In genomic region chr11:56331861-56332491, GRCh38 we compare ENCODE assay signal across 25 cellular contexts. TPM values are rescaled to one million over a fixed set of nuclear protein-coding genes. Genes with fewer than 3 reads are reported as not detected.
DNase-seq lines count a peak whose midpoint lies in the region; TF ChIP-seq lines count a peak whose summit lies in the region.
"Had no signal": no experiment of that assay in that cellular context is flagged by ENCODE, and none has a peak within 500 bp of the region (broad histone marks: within the 10 kb centered on the region; RNA-seq: fewer than 3 reads in every experiment).

No MANE protein-coding gene starts in this region.

- peaks cover 3 to 4% of the 10 kb centered on the region in 2 experiments; a peak in 1 of 4 replicates for H3K4me1 Mint-ChIP-seq in H9
- H3K4me1 Mint-ChIP-seq in chondrocyte (ENCODE audit: low read depth) = no peaks in the 10 kb centered on the region
- H3K4me1 Mint-ChIP-seq: natural killer cell had no signal

- H4K8ac ChIP-seq in H9 (replicated peaks; ENCODE audit: insufficient read length, low read depth, low read length) = no peak overlapping the region

- intact Hi-C loops in transverse colon (cut with DNase I; ENCODE audit: low total_unique reads) (no loop called here), thyroid gland (cut with DNase I) (no loop called here)

- H2BK15ac ChIP-seq in H9 (ENCODE audit: low read depth, low read length) = no peak overlapping the region

- no peak overlapping the region for H2BK120ac ChIP-seq in H9 (ENCODE audit: low read depth, low read length, poor library complexity, severe bottlenecking)

- no peak for TF ChIP-seq EP300 in transverse colon (IDR thresholded peaks at IDR 0.05; ENCODE audit: low read depth)

- no peak overlapping the region for H3K23ac ChIP-seq in H9 (ENCODE audit: insufficient read length, low read depth, low read length)

- no peak overlapping the region for H3K4me3 ChIP-seq in transverse colon
- no peak overlapping the region for H3K4me3 ChIP-seq in thyroid gland (replicated peaks in 1 of 3)
- H3K4me3 ChIP-seq: tibial artery had no signal

- H2BK5ac ChIP-seq in H9 (ENCODE audit: insufficient read length, low read length) = no peak overlapping the region

- H2AFZ ChIP-seq in H9 (ENCODE audit: low read length) = no peak overlapping the region

- H3K4me2 ChIP-seq in H9 (ENCODE audit: insufficient read depth, insufficient read length, low read length) = no peak overlapping the region

- H3K27me3 ChIP-seq in H9 (ENCODE audit: insufficient read depth, low read length) (no peaks in the 10 kb centered on the region), transverse colon (no peaks in the 10 kb centered on the region), thyroid gland (no peaks in the 10 kb centered on the region)
- H3K27me3 ChIP-seq: brain microvascular endothelial cell, tibial artery had no signal

- H3K27ac Mint-ChIP-seq in H9 = no peak overlapping the region
- no peak overlapping the region for H3K27ac Mint-ChIP-seq in chondrocyte (ENCODE audit: unreplicated experiment)
- H3K27ac Mint-ChIP-seq: activated naive CD4-positive, alpha-beta T cell treated with anti-CD3 and anti-CD28 coated beads for 36 hours; HFFc6; natural killer cell; stimulated activated naive CD8-positive, alpha-beta T cell treated with anti-CD3 and anti-CD28 coated beads, Interleukin-15, Interleukin-2, amounts not matched to agents 100 ng/mL and 50 ng/mL, for 24 hours; T-helper 1 cell treated with Interleukin-12 subunit alpha and Interleukin-12 subunit beta and Interleukin-4 antibody, amounts not matched to agents 30 μg/mL and 1 μg/mL, for 36 hours had no signal

- no peaks in the 10 kb centered on the region for H3K23me2 ChIP-seq in H9 (ENCODE audit: insufficient read length, low read depth, low read length, poor library complexity, severe bottlenecking)

- no peak overlapping the region for H3K56ac ChIP-seq in H9 (ENCODE audit: insufficient read length, low read depth, low read length)

- in situ Hi-C loops in transverse colon (cut with MboI; ENCODE audit: low pct_ligation_motif_present in 1 of 4, low pct_unique_long_range_greater_than_20kb in 1 of 4, low sequenced_read_pairs in 3 of 4) = no loop called here

- no peak for TF ChIP-seq POLR2A in transverse colon (IDR thresholded peaks at IDR 0.05)
- no peak for TF ChIP-seq POLR2A in thyroid gland (IDR thresholded peaks at IDR 0.05)

- peak overlapping the region; percentile 50 for H3K18ac ChIP-seq in H9 (ENCODE audit: insufficient read length, low read depth, low read length)

- no peak overlapping the region for H3K9ac ChIP-seq in H9 (ENCODE audit: extremely low read depth, insufficient read length, low read length)

- H3K27me3 Mint-ChIP-seq in H9 (ENCODE audit: low read depth) (no peaks in the 10 kb centered on the region), chondrocyte (ENCODE audit: low read depth) (no peaks in the 10 kb centered on the region)
- H3K27me3 Mint-ChIP-seq: stimulated activated naive CD8-positive, alpha-beta T cell treated with anti-CD3 and anti-CD28 coated beads, Interleukin-15, Interleukin-2, amounts not matched to agents 100 ng/mL and 50 ng/mL, for 24 hours had no signal

- H3T11ph ChIP-seq in H9 (ENCODE audit: low read length) = no peak overlapping the region

- peak; percentile 1 for DNase-seq in GM03348 (ENCODE audit: low spot score)
- peak; percentile 41 for DNase-seq in H9
- peak; percentile 88 for DNase-seq in chondrocyte (ENCODE audit: low spot score)
- DNase-seq in transverse colon = peak; percentile 5
- DNase-seq in thyroid gland = no peak
- no peak for DNase-seq in mucosa of gallbladder (ENCODE audit: low spot score)
- no peak for DNase-seq in NCI-H2107 treated with DMSO at 0.1 percent for 48 hours (lab: John Stamatoyannopoulos, UW; ENCODE audit: unreplicated experiment)
- DNase-seq: activated CD4-positive, alpha-beta T cell treated with anti-CD3 and anti-CD28 coated beads for 48 hours; activated naive CD4-positive, alpha-beta T cell treated with anti-CD3 and anti-CD28 coated beads for 36 hours; activated T-cell treated with anti-CD3 and anti-CD28 coated beads, Interleukin-2, amount 50 U/mL, for 4 hours; brain microvascular endothelial cell; Caco-2; DND-41; HFFc6; Kasumi-1; natural killer cell; NCI-H1436 treated with DMSO at 0.1 percent for 48 hours; NCI-H526 treated with DMSO at 0.1 percent for 48 hours; tibial artery had no signal

- H3K9me3 Mint-ChIP-seq in H9 (peaks cover 5 to 10% of the 10 kb centered on the region in 2 experiments), chondrocyte (ENCODE audit: low read depth) (no peaks in the 10 kb centered on the region)

- no peak overlapping the region for H2BK20ac ChIP-seq in H9 (ENCODE audit: low read depth, low read length, poor library complexity, severe bottlenecking)

- no peak overlapping the region for H3K27ac ChIP-seq in H9 (ENCODE audit: insufficient read length, low read depth, low read length)
- no peak overlapping the region for H3K27ac ChIP-seq in transverse colon
- H3K27ac ChIP-seq in thyroid gland = no peak overlapping the region
- H3K27ac ChIP-seq: brain microvascular endothelial cell, tibial artery had no signal

- H4K91ac ChIP-seq in H9 (ENCODE audit: insufficient read length, low read depth, low read length) = no peak overlapping the region

- no peak overlapping the region for H3K4ac ChIP-seq in H9 (ENCODE audit: low read depth, low read length)

- H3K9me3 ChIP-seq in H9 (ENCODE audit: control insufficient read depth, low read depth, low read length) (no peaks in the 10 kb centered on the region), transverse colon (no peaks in the 10 kb centered on the region), thyroid gland (no peaks in the 10 kb centered on the region)
- H3K9me3 ChIP-seq: Caco-2 had no signal

- no peak overlapping the region for H2BK12ac ChIP-seq in H9 (ENCODE audit: insufficient read length, low read depth, low read length)

- no peaks in the 10 kb centered on the region for H3K36me3 ChIP-seq in transverse colon
- H3K36me3 ChIP-seq in thyroid gland = no peaks in the 10 kb centered on the region
- H3K36me3 ChIP-seq: brain microvascular endothelial cell, tibial artery had no signal

- H3K79me2 ChIP-seq in H9 (ENCODE audit: insufficient read depth, low read length) = no peaks in the 10 kb centered on the region

- H2AK5ac ChIP-seq in H9 (ENCODE audit: insufficient read length, low read length) = no peak overlapping the region

- no peak for TF ChIP-seq CTCF in H9 (conservative IDR thresholded peaks at IDR 0.05)
- no peak for TF ChIP-seq CTCF in chondrocyte (IDR thresholded peaks at IDR 0.05)
- no peak for TF ChIP-seq CTCF in transverse colon (IDR thresholded peaks at IDR 0.05)
- TF ChIP-seq CTCF in thyroid gland (IDR thresholded peaks at IDR 0.05) = no peak

- H4K5ac ChIP-seq in H9 (ENCODE audit: insufficient read length, low read depth, low read length) = no peak overlapping the region

- no CpG with 5 or more reads among the region's 34 CpGs for WGBS in H9 (ENCODE audit: extremely low coverage, insufficient read length, low lambda C conversion rate)
- WGBS in transverse colon (ENCODE audit: low coverage in 1 of 2), 2 donors = 93% methylated on average over 34 of the region's 34 CpGs; no CpG with 5 or more reads in 1 of the 2 donors
- 86 to 88% methylated on average over 14 to 18 of the region's 34 CpGs for WGBS in thyroid gland, 2 donors

- H3K4me1 ChIP-seq in H9 (ENCODE audit: insufficient read depth, low read length) (no peaks in the 10 kb centered on the region), transverse colon (no peaks in the 10 kb centered on the region), thyroid gland (no peaks in the 10 kb centered on the region)
- H3K4me1 ChIP-seq: Caco-2, tibial artery had no signal

- no peaks in the 10 kb centered on the region for H4K20me1 ChIP-seq in H9 (ENCODE audit: control insufficient read depth, insufficient read depth, insufficient read length)

- H3K79me1 ChIP-seq in H9 (ENCODE audit: insufficient read depth, low read depth, low read length, poor library complexity, severe bottlenecking) = no peaks in the 10 kb centered on the region

- H3K36me3 Mint-ChIP-seq in H9 (ENCODE audit: insufficient read depth in 1 of 3, low read depth in 3 of 3) (peaks cover 0 to 7% (median 0%) of the 10 kb centered on the region in 3 experiments; a peak in 3 of 7 replicates), chondrocyte (ENCODE audit: low read depth) (no peaks in the 10 kb centered on the region)
- H3K36me3 Mint-ChIP-seq: natural killer cell had no signal

- no peak overlapping the region for H3K14ac ChIP-seq in H9 (ENCODE audit: insufficient read depth, low read length)

- H3K4me3 Mint-ChIP-seq in H9 (no peak overlapping the region), chondrocyte (ENCODE audit: unreplicated experiment) (no peak overlapping the region)
- H3K4me3 Mint-ChIP-seq: activated naive CD4-positive, alpha-beta T cell treated with anti-CD3 and anti-CD28 coated beads for 36 hours; activated T-cell treated with anti-CD3 and anti-CD28 coated beads, Interleukin-2, amount 50 U/mL, for 4 hours; HFFc6; natural killer cell; stimulated activated naive CD8-positive, alpha-beta T cell treated with anti-CD3 and anti-CD28 coated beads, Interleukin-15, Interleukin-2, amounts not matched to agents 100 ng/mL and 50 ng/mL, for 24 hours; T-helper 1 cell treated with Interleukin-12 subunit alpha and Interleukin-12 subunit beta and Interleukin-4 antibody, amounts not matched to agents 30 μg/mL and 1 μg/mL, for 36 hours had no signal

RNA-seq across cellular contexts. Expression of gene OR8K1, which starts 13.9 kb away (rescaled TPM):
- total RNA-seq in H9 (2021) (not detected in 2 replicates), chondrocyte (not detected in 3 replicates), transverse colon (not detected), thyroid gland (not detected), mucosa of gallbladder (not detected)
- total RNA-seq: activated naive CD4-positive, alpha-beta T cell treated with anti-CD3 and anti-CD28 coated beads for 36 hours; activated T-cell treated with anti-CD3 and anti-CD28 coated beads, Interleukin-2, amount 50 U/mL, for 4 hours; Caco-2; HepG2; HFFc6; lower leg skin; natural killer cell; omental fat pad; skeletal muscle tissue had no signal

RNA-seq across cellular contexts. Expression of gene OR8K3, which starts 17.0 kb away (rescaled TPM):
- total RNA-seq in H9 (2021) (not detected in 2 replicates), chondrocyte (not detected in 3 replicates), transverse colon (not detected), thyroid gland (not detected), mucosa of gallbladder (not detected)
- total RNA-seq: activated naive CD4-positive, alpha-beta T cell treated with anti-CD3 and anti-CD28 coated beads for 36 hours; activated T-cell treated with anti-CD3 and anti-CD28 coated beads, Interleukin-2, amount 50 U/mL, for 4 hours; Caco-2; HepG2; HFFc6; lower leg skin; natural killer cell; omental fat pad; skeletal muscle tissue had no signal

RNA-seq across cellular contexts. Expression of gene OR8J1, which starts 22.1 kb away (rescaled TPM):
- total RNA-seq in H9 (2021) (not detected in 2 replicates), chondrocyte (not detected in 3 replicates), transverse colon (not detected), thyroid gland (not detected), mucosa of gallbladder (not detected)
- total RNA-seq: activated naive CD4-positive, alpha-beta T cell treated with anti-CD3 and anti-CD28 coated beads for 36 hours; activated T-cell treated with anti-CD3 and anti-CD28 coated beads, Interleukin-2, amount 50 U/mL, for 4 hours; Caco-2; HepG2; HFFc6; lower leg skin; natural killer cell; omental fat pad; skeletal muscle tissue had no signal

RNA-seq across cellular contexts. Expression of gene OR8H1, which starts 39.9 kb away (rescaled TPM):
- total RNA-seq in H9 (2021) (not detected in 2 replicates), chondrocyte (not detected in 3 replicates), transverse colon (not detected), thyroid gland (not detected), mucosa of gallbladder (not detected)
- total RNA-seq: activated naive CD4-positive, alpha-beta T cell treated with anti-CD3 and anti-CD28 coated beads for 36 hours; activated T-cell treated with anti-CD3 and anti-CD28 coated beads, Interleukin-2, amount 50 U/mL, for 4 hours; Caco-2; HepG2; HFFc6; lower leg skin; natural killer cell; omental fat pad; skeletal muscle tissue had no signal

RNA-seq across cellular contexts. Expression of gene OR8U1, which starts 43.4 kb away (rescaled TPM):
- not detected in 2 replicates for total RNA-seq in H9 (2021)
- not detected in 3 replicates for total RNA-seq in chondrocyte
- total RNA-seq in transverse colon = not detected
- total RNA-seq in thyroid gland = not detected
- not detected for total RNA-seq in mucosa of gallbladder
- total RNA-seq: activated naive CD4-positive, alpha-beta T cell treated with anti-CD3 and anti-CD28 coated beads for 36 hours; activated T-cell treated with anti-CD3 and anti-CD28 coated beads, Interleukin-2, amount 50 U/mL, for 4 hours; Caco-2; HepG2; HFFc6; lower leg skin; natural killer cell; omental fat pad; skeletal muscle tissue had no signal

Comparison
In these comparisons a context has a peak if more than half of its experiments do, and no peak if none do; other contexts are left out.
1. DNase-seq: peak in GM03348 (single experiment), H9 (single experiment), chondrocyte (single experiment) and transverse colon (single experiment); none in thyroid gland (0 of 2), mucosa of gallbladder (single experiment) and NCI-H2107 treated with DMSO at 0.1 percent for 48 hours (single experiment).